ENCODE assay signal across 15 cellular contexts in the genomic region with DNA sequence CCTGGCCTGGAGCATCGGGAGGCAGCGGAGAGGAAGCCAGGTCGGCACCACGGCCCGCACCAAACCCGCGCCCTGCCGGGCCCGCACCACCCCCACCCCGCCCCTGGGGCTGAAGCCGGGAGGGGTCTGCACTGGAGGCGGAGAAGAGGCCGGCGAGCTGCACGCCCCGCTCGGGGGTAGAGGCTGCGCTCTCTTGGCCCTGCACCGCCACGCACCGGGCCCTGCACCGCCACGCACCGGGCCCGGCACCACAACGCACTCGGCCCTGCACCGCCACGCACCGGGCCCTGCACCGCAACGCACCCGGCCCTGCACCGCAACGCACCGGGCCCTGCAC. TPM values are rescaled to one million over a fixed set of nuclear protein-coding genes. Genes with fewer than 3 reads are reported as not detected.
"Had no signal": no experiment of that assay in that cellular context is flagged by ENCODE, and none has a peak within 500 bp of the region (broad histone marks: within the 10 kb centered on the region; RNA-seq: fewer than 3 reads in every experiment).

No MANE protein-coding gene starts in this region.

- H3K9me3 ChIP-seq: Peyer's patch, SJSA1 had no signal

- H3K4me1 ChIP-seq: SJSA1 had no signal

- H3K27ac ChIP-seq: Peyer's patch, RWPE1, SJSA1 had no signal

- H3K4me3 ChIP-seq: Peyer's patch, SJSA1 had no signal

- H3K27me3 ChIP-seq: Peyer's patch had no signal

- H3K36me3 ChIP-seq: Peyer's patch, SJSA1 had no signal

- ATAC-seq: activated CD4-positive, CD25-positive, alpha-beta regulatory T cell treated with anti-CD3 and anti-CD28 coated beads, Interleukin-2, amount 50 U/mL, for 24 hours; activated naive CD8-positive, alpha-beta T cell treated with anti-CD3 and anti-CD28 coated beads, Interleukin-2, amount 50 U/mL, for 24 hours had no signal

- DNase-seq: activated CD4-positive, alpha-beta T cell treated with anti-CD3 and anti-CD28 coated beads for 4 hours; activated CD8-positive, alpha-beta memory T cell treated with anti-CD3 and anti-CD28 coated beads, Interleukin-2, amount 50 U/mL, for 4 hours; activated naive CD8-positive, alpha-beta T cell treated with anti-CD3 and anti-CD28 coated beads, Interleukin-2, amount 50 U/mL, for 24 hours; activated T-cell treated with anti-CD3 and anti-CD28 coated beads, Interleukin-2, amount 50 U/mL, for 72 hours; amniotic stem cell; NCI-H1105 treated with DMSO at 0.1 percent for 48 hours; NCI-H1436 treated with DMSO at 0.1 percent for 48 hours; NCI-H187; NCI-H2081; SHP77 had no signal

RNA-seq across cellular contexts. Expression of a gene that starts 41.4 kb away (rescaled TPM):
- total RNA-seq: astrocyte, SJSA1 had no signal

RNA-seq across cellular contexts. Expression of a gene that starts 49.5 kb away (rescaled TPM):
- total RNA-seq: SJSA1 had no signal
